ENCODE assay signal across 10 cellular contexts in the genomic region with DNA sequence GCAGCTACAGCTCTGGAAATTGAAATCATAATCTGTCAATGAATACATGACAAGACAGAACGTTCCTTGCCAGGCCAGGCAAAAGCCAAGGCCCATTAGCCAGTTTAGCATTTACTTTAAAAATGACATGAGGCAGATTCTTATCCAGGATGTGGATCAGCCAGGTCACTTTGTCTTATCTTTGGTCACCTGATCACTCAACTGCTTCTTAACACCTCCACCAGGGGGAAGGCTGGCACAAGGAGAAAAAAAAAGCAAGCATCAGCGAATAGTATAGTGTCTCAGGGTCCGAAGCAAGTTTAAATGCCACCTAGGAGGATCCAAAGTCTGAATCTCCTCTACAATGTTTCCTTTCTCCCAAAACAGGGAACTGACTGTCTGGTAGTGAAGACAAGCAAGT. TPM values are rescaled to one million over a fixed set of nuclear protein-coding genes. Genes with fewer than 3 reads are reported as not detected.
DNase-seq lines count a peak whose midpoint lies in the region; ATAC-seq and TF ChIP-seq lines count a peak whose summit lies in the region.
"Had no signal": no experiment of that assay in that cellular context is flagged by ENCODE, and none has a peak within 500 bp of the region (broad histone marks: within the 10 kb centered on the region; RNA-seq: fewer than 3 reads in every experiment).

No MANE protein-coding gene starts in this region.

- no peaks in the 10 kb centered on the region for H3K9me3 Mint-ChIP-seq in CD4-positive, alpha-beta T cell
- no peaks in the 10 kb centered on the region for H3K9me3 Mint-ChIP-seq in activated naive CD4-positive, alpha-beta T cell treated with anti-CD3 and anti-CD28 coated beads, Interleukin-2, amount 50 U/mL, for 72 hours
- H3K9me3 Mint-ChIP-seq in memory B cell: no peaks in the 10 kb centered on the region
- H3K9me3 Mint-ChIP-seq: stimulated activated naive CD8-positive, alpha-beta T cell treated with anti-CD3 and anti-CD28 coated beads, Interleukin-15, Interleukin-2, amounts not matched to agents 100 ng/mL and 50 ng/mL, for 24 hours had no signal

- H3K27me3 Mint-ChIP-seq in CD4-positive, alpha-beta T cell: no peaks in the 10 kb centered on the region
- H3K27me3 Mint-ChIP-seq in memory B cell: peaks cover 5% of the 10 kb centered on the region

- H3K27me3 ChIP-seq in CD4-positive, alpha-beta T cell (ENCODE audit: control insufficient read depth, insufficient read depth, low read length): no peaks in the 10 kb centered on the region

- H3K27ac ChIP-seq in CD4-positive, alpha-beta T cell (ENCODE audit: low read depth, low read length): no peak overlapping the region
- H3K27ac ChIP-seq: epithelial cell of prostate had no signal

- intact Hi-C loops in CD4-positive, alpha-beta T cell (cut with DNase I, micrococcal nuclease): loop anchor here (1.0 to 5.0 kb wide), 3 partner anchors 70 to 95 kb away; no protein-coding TSS in a partner anchor

- DNase-seq in CD4-positive, alpha-beta T cell: peak in 5 of 10 experiments; percentile 0 to 29 (median 4)
- DNase-seq in GM19238 (ENCODE audit: insufficient read length, low spot score): peak; percentile 4
- DNase-seq in NCI-H1436 (lab: John Stamatoyannopoulos, UW): peak; percentile 13
- peak in 1 of 2 donors; percentile 10 for DNase-seq in activated naive CD4-positive, alpha-beta T cell treated with anti-CD3 and anti-CD28 coated beads, Interleukin-2, amount 50 U/mL, for 72 hours (ENCODE audit: low spot score in 2 of 2)
- peak; percentile 32 to 46 for DNase-seq in memory B cell (ENCODE audit: low spot score in 2 of 2)
- DNase-seq in middle frontal gyrus (ENCODE audit: extremely low spot score, low spot score): no peak
- DNase-seq in cerebellar nuclear complex (lab: John Stamatoyannopoulos, UW): no peak

- POLR2A ChIA-PET in CD4-positive, alpha-beta T cell (lab: Charles Lee): no interaction called here

- H3K9me3 ChIP-seq in CD4-positive, alpha-beta T cell (ENCODE audit: control insufficient read depth, low read length): no peaks in the 10 kb centered on the region

- no peaks in the 10 kb centered on the region for H3K36me3 Mint-ChIP-seq in CD4-positive, alpha-beta T cell (ENCODE audit: low read depth)
- no peaks in the 10 kb centered on the region for H3K36me3 Mint-ChIP-seq in activated naive CD4-positive, alpha-beta T cell treated with anti-CD3 and anti-CD28 coated beads, Interleukin-2, amount 50 U/mL, for 72 hours
- no peaks in the 10 kb centered on the region for H3K36me3 Mint-ChIP-seq in memory B cell

- H3K4me3 Mint-ChIP-seq in CD4-positive, alpha-beta T cell: no peak overlapping the region
- peak overlapping the region; percentile 32 for H3K4me3 Mint-ChIP-seq in memory B cell
- H3K4me3 Mint-ChIP-seq: stimulated activated naive CD8-positive, alpha-beta T cell treated with anti-CD3 and anti-CD28 coated beads, Interleukin-15, Interleukin-2, amounts not matched to agents 100 ng/mL and 50 ng/mL, for 24 hours had no signal

- TF ChIP-seq CTCF in CD4-positive, alpha-beta T cell (IDR thresholded peaks at IDR 0.05): peak; percentile 48

- ATAC-seq in CD4-positive, alpha-beta T cell (ENCODE audit: poor library complexity): peak; percentile 74
- ATAC-seq in activated naive CD4-positive, alpha-beta T cell treated with anti-CD3 and anti-CD28 coated beads, Interleukin-2, amount 50 U/mL, for 72 hours: peak; percentile 63 to 67
- peak; percentile 73 for ATAC-seq in memory B cell (ENCODE audit: low read depth)
- ATAC-seq in HG02870 (IDR thresholded peaks at IDR 0.05; ENCODE audit: unreplicated experiment): no peak

- no peaks in the 10 kb centered on the region for H3K4me1 Mint-ChIP-seq in CD4-positive, alpha-beta T cell (ENCODE audit: low read depth)
- H3K4me1 Mint-ChIP-seq in memory B cell: peaks cover 6% of the 10 kb centered on the region

- CTCF ChIA-PET in CD4-positive, alpha-beta T cell (lab: Charles Lee): interaction anchor here (0.6 to 1.4 kb wide), 3 partner anchors 77 to 96 kb away, joined by 3 to 4 read pairs (median 3); no protein-coding TSS in a partner anchor

- no peak overlapping the region for H3K27ac Mint-ChIP-seq in CD4-positive, alpha-beta T cell
- H3K27ac Mint-ChIP-seq in activated naive CD4-positive, alpha-beta T cell treated with anti-CD3 and anti-CD28 coated beads, Interleukin-2, amount 50 U/mL, for 72 hours: peak overlapping the region in 1 of 2 donors; percentile 18
- H3K27ac Mint-ChIP-seq in memory B cell: peak overlapping the region; percentile 76
- H3K27ac Mint-ChIP-seq: stimulated activated naive CD8-positive, alpha-beta T cell treated with anti-CD3 and anti-CD28 coated beads, Interleukin-15, Interleukin-2, amounts not matched to agents 100 ng/mL and 50 ng/mL, for 24 hours had no signal

RNA-seq across cellular contexts. Expression of a gene that starts 18.8 kb away (rescaled TPM):
- total RNA-seq in CD4-positive, alpha-beta T cell: not detected
- not detected for total RNA-seq in activated naive CD4-positive, alpha-beta T cell treated with anti-CD3 and anti-CD28 coated beads, Interleukin-2, amount 50 U/mL, for 72 hours

Comparison
In these comparisons a context has a peak if more than half of its experiments do, and no peak if none do; other contexts are left out.
1. DNase-seq: peak in GM19238 (single experiment), NCI-H1436 (single experiment) and memory B cell (2 of 2); none in middle frontal gyrus (single experiment) and cerebellar nuclear complex (0 of 2).